In genomic region chr1:216726435-216726834, GRCh38 we compare ENCODE assay signal across 21 cellular contexts. TPM values are rescaled to one million over a fixed set of nuclear protein-coding genes. Genes with fewer than 3 reads are reported as not detected.
DNase-seq lines count a peak whose midpoint lies in the region; ATAC-seq and TF ChIP-seq lines count a peak whose summit lies in the region.
"Had no signal": no experiment of that assay in that cellular context is flagged by ENCODE, and none has a peak within 500 bp of the region (broad histone marks: within the 10 kb centered on the region; RNA-seq: fewer than 3 reads in every experiment).

No MANE protein-coding gene starts in this region.

- H3K9me3 ChIP-seq in MM.1S (replicated peaks; ENCODE audit: insufficient read depth, low read length): no peaks in the 10 kb centered on the region
- H3K9me3 ChIP-seq in neural progenitor cell (ENCODE audit: low read depth): no peaks in the 10 kb centered on the region

- H3K27ac Mint-ChIP-seq in chondrocyte (ENCODE audit: unreplicated experiment) (no peak overlapping the region), neural progenitor cell (no peak overlapping the region)
- H3K27ac Mint-ChIP-seq: B cell; CD4-positive, CD25-positive, alpha-beta regulatory T cell; GM23338 had no signal

- H3K36me3 Mint-ChIP-seq in chondrocyte (ENCODE audit: low read depth) (no peaks in the 10 kb centered on the region), neural progenitor cell (no peaks in the 10 kb centered on the region)
- H3K36me3 Mint-ChIP-seq: CD4-positive, CD25-positive, alpha-beta regulatory T cell had no signal

- H3K36me3 ChIP-seq in MM.1S (replicated peaks; ENCODE audit: insufficient read depth, low read length) (no peaks in the 10 kb centered on the region), neural progenitor cell (no peaks in the 10 kb centered on the region)

- DNase-seq in NCI-H2227 treated with DMSO at 0.1 percent for 48 hours (lab: John Stamatoyannopoulos, UW) (peak; percentile 5), NCI-H2227 (lab: John Stamatoyannopoulos, UW; ENCODE audit: unreplicated experiment) (no peak), MM.1S (no peak), chondrocyte (ENCODE audit: low spot score) (no peak), neural progenitor cell (ENCODE audit: low spot score) (no peak), DMS53 treated with DMSO at 0.1 percent for 48 hours (lab: John Stamatoyannopoulos, UW; ENCODE audit: unreplicated experiment) (no peak), foreskin fibroblast (no peak)
- DNase-seq: 8988T; CD4-positive, CD25-positive, alpha-beta regulatory T cell; COR-L47; NCI-H1930; NCI-H446 treated with DMSO at 0.1 percent for 48 hours; OCI-M1; RPMI8226; SIG-M5 had no signal

- no peaks in the 10 kb centered on the region for H3K9me2 ChIP-seq in MM.1S (replicated peaks; ENCODE audit: insufficient read depth, low read length)

- H3K4me1 ChIP-seq in MM.1S (ENCODE audit: low read length) (no peaks in the 10 kb centered on the region), neural progenitor cell (peaks cover 32% of the 10 kb centered on the region)

- H3K27me3 Mint-ChIP-seq in chondrocyte (ENCODE audit: low read depth) (peaks cover 45% of the 10 kb centered on the region), neural progenitor cell (ENCODE audit: insufficient read depth, low read depth) (peaks cover 2% of the 10 kb centered on the region)
- H3K27me3 Mint-ChIP-seq: CD4-positive, CD25-positive, alpha-beta regulatory T cell had no signal

- no peak overlapping the region for H3K9ac ChIP-seq in MM.1S (ENCODE audit: low read length)
- H3K9ac ChIP-seq in neural progenitor cell: no peak overlapping the region

- peaks cover 12% of the 10 kb centered on the region for H3F3A ChIP-seq in MM.1S (ENCODE audit: insufficient read depth, low read length)
- H3F3A ChIP-seq in neural progenitor cell (ENCODE audit: low read depth): peaks cover 15% of the 10 kb centered on the region

- H3K27ac ChIP-seq in MM.1S (ENCODE audit: low read length): no peak overlapping the region
- no peak overlapping the region for H3K27ac ChIP-seq in neural progenitor cell

- H3K4me1 Mint-ChIP-seq in chondrocyte (ENCODE audit: low read depth) (peaks cover 11% of the 10 kb centered on the region), neural progenitor cell (peaks cover 28% of the 10 kb centered on the region)
- H3K4me1 Mint-ChIP-seq: CD4-positive, CD25-positive, alpha-beta regulatory T cell had no signal

- H3K79me2 ChIP-seq in MM.1S (ENCODE audit: low read length) (no peaks in the 10 kb centered on the region), neural progenitor cell (ENCODE audit: low read depth) (no peaks in the 10 kb centered on the region)

- H3K9me3 Mint-ChIP-seq in chondrocyte (ENCODE audit: low read depth): no peaks in the 10 kb centered on the region
- no peaks in the 10 kb centered on the region for H3K9me3 Mint-ChIP-seq in neural progenitor cell
- H3K9me3 Mint-ChIP-seq: GM23338 had no signal

- ATAC-seq in GM21390 (IDR thresholded peaks at IDR 0.05; ENCODE audit: unreplicated experiment): no peak
- ATAC-seq: GM12878, GM23338, HCT116, K562 had no signal

- H2AFZ ChIP-seq in MM.1S (ENCODE audit: low read length) (no peak overlapping the region), neural progenitor cell (replicated peaks) (no peak overlapping the region)
- H2AFZ ChIP-seq: GM23338 had no signal

- H3K4me3 ChIP-seq in MM.1S (ENCODE audit: low read length): no peak overlapping the region
- no peak overlapping the region for H3K4me3 ChIP-seq in neural progenitor cell
- no peak overlapping the region for H3K4me3 ChIP-seq in foreskin fibroblast (ENCODE audit: low read depth in 1 of 2, low read length in 2 of 2)
- H3K4me3 ChIP-seq: GM12878, GM23338, K562 had no signal

- TF ChIP-seq CTCF in MM.1S (IDR thresholded peaks at IDR 0.05; ENCODE audit: low read length) (peak; percentile 9; the same call in 1 of the 2 replicates), chondrocyte (IDR thresholded peaks at IDR 0.05) (peak; percentile 15), neural progenitor cell (IDR thresholded peaks at IDR 0.05) (peak; percentile 37), foreskin fibroblast (IDR thresholded peaks at IDR 0.05; ENCODE audit: low read depth, low read length) (no peak)

- H3K4me3 Mint-ChIP-seq in chondrocyte (ENCODE audit: unreplicated experiment): no peak overlapping the region
- no peak overlapping the region for H3K4me3 Mint-ChIP-seq in neural progenitor cell
- H3K4me3 Mint-ChIP-seq: B cell; CD4-positive, CD25-positive, alpha-beta regulatory T cell; GM23338 had no signal

- H4K20me1 ChIP-seq in MM.1S (ENCODE audit: insufficient read depth, low read length) (no peaks in the 10 kb centered on the region), neural progenitor cell (ENCODE audit: low read depth) (no peaks in the 10 kb centered on the region)

- H3K27me3 ChIP-seq in MM.1S (replicated peaks; ENCODE audit: insufficient read depth, low read length): no peaks in the 10 kb centered on the region
- H3K27me3 ChIP-seq in neural progenitor cell: peaks cover 15% of the 10 kb centered on the region

- H3K4me2 ChIP-seq in MM.1S (ENCODE audit: low read depth, low read length) (no peak overlapping the region), neural progenitor cell (no peak overlapping the region)
- H3K4me2 ChIP-seq: GM23338 had no signal

RNA-seq across cellular contexts. Expression of gene ESRRG, which starts 3.2 kb away (rescaled TPM):
- not detected in 3 replicates for total RNA-seq in chondrocyte
- total RNA-seq in neural progenitor cell (ENCODE audit: low replicate concordance): 2.1 and 3.0 TPM in 2 replicates
- total RNA-seq: B cell; CD4-positive, CD25-positive, alpha-beta regulatory T cell; GM12878; K562 had no signal
